11 cellular contexts compared by ENCODE assay signal in the genomic region with DNA sequence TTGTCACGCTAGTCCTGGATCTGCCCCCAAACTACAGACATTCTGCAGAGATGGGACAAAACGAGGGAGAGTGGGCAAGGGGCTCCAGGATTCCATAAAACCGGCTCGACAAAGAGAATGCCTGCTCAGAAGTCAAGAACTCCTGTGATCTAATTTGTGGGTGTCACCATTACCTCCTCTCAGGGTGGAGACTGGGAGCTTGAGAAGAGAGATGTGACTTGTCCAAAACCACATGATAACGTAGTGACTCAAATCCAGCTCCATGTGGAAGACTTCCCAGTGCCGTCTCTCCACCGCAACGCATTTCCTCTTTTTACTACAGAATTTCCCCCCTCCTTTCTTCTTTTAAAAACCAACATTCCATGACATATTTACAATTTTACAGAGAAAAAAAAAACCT. TPM values are rescaled to one million over a fixed set of nuclear protein-coding genes. Genes with fewer than 3 reads are reported as not detected.
A peak's percentile ranks its signal among the peaks of the same experiment; 100 is the strongest.
DNase-seq lines count a peak whose midpoint lies in the region; ATAC-seq, FAIRE-seq and TF ChIP-seq lines count a peak whose summit lies in the region.
"Had no signal": no experiment of that assay in that cellular context is flagged by ENCODE, and none has a peak within 500 bp of the region (broad histone marks: within the 10 kb centered on the region; RNA-seq: fewer than 3 reads in every experiment).

No MANE protein-coding gene starts in this region.

- H3K4me1 ChIP-seq in tibial nerve: peaks cover 0 to 35% (median 20%) of the 10 kb centered on the region in 4 donors
- H3K4me1 ChIP-seq: body of pancreas had no signal

- FAIRE-seq in RCC 7860 (lab: Jason Lieb, UNC): no peak
- no peak for FAIRE-seq in frontal cortex (lab: Jason Lieb, UNC)

- peaks cover 50% of the 10 kb centered on the region for H3K4me1 Mint-ChIP-seq in osteocyte (ENCODE audit: unreplicated experiment)

- peak overlapping the region; percentile 19 for H3K27ac Mint-ChIP-seq in osteocyte (ENCODE audit: unreplicated experiment)
- H3K27ac Mint-ChIP-seq: memory B cell had no signal

- H3K27me3 Mint-ChIP-seq in osteocyte (ENCODE audit: unreplicated experiment): no peaks in the 10 kb centered on the region
- H3K27me3 Mint-ChIP-seq: memory B cell had no signal

- WGBS in tibial nerve, 2 donors: 76 to 85% methylated on average over 8 of the region's 8 CpGs

- H3K9me3 ChIP-seq in tibial nerve: no peaks in the 10 kb centered on the region
- H3K9me3 ChIP-seq: body of pancreas had no signal

- ATAC-seq in HG02571 (IDR thresholded peaks at IDR 0.05; ENCODE audit: unreplicated experiment): no peak
- ATAC-seq: body of pancreas had no signal

- DNase-seq in GM04504 (ENCODE audit: low read depth) (peak; percentile 80), RCC 7860 (ENCODE audit: low spot score) (peak; percentile 14), epithelial cell of esophagus (ENCODE audit: low read depth) (peak; percentile 86), osteocyte (ENCODE audit: extremely low spot score, unreplicated experiment) (no peak), AML-193 (lab: John Stamatoyannopoulos, UW) (no peak), tibial nerve (ENCODE audit: low spot score in 2 of 2) (no peak), frontal cortex (ENCODE audit: low spot score in 2 of 2) (no peak)
- DNase-seq: stimulated activated CD4-positive, alpha-beta T cell treated with anti-CD3 and anti-CD28 coated beads, Interleukin-4, amount 100 ng/mL, for 4 hours had no signal

- no peak for TF ChIP-seq POLR2A in tibial nerve (IDR thresholded peaks at IDR 0.05)

- no peak for TF ChIP-seq EP300 in tibial nerve (IDR thresholded peaks at IDR 0.05)

- peak overlapping the region in 1 of 4 donors; percentile 16 for H3K27ac ChIP-seq in tibial nerve
- H3K27ac ChIP-seq: body of pancreas had no signal

- H3K36me3 ChIP-seq in tibial nerve: no peaks in the 10 kb centered on the region

- H3K27me3 ChIP-seq in tibial nerve: no peaks in the 10 kb centered on the region
- H3K27me3 ChIP-seq: body of pancreas had no signal

- H3K9me3 Mint-ChIP-seq in osteocyte (ENCODE audit: unreplicated experiment): no peaks in the 10 kb centered on the region
- H3K9me3 Mint-ChIP-seq: memory B cell had no signal

- no peak overlapping the region for H3K4me3 Mint-ChIP-seq in osteocyte (ENCODE audit: unreplicated experiment)
- H3K4me3 Mint-ChIP-seq: memory B cell had no signal

- no peaks in the 10 kb centered on the region for H3K36me3 Mint-ChIP-seq in osteocyte (ENCODE audit: unreplicated experiment)
- H3K36me3 Mint-ChIP-seq: memory B cell had no signal

- TF ChIP-seq CTCF in epithelial cell of esophagus (IDR thresholded peaks at IDR 0.05; ENCODE audit: insufficient read depth, low read depth, low read length, missing control alignments) (no peak), osteocyte (IDR thresholded peaks at IDR 0.05) (no peak), tibial nerve (IDR thresholded peaks at IDR 0.05) (no peak)

- no peak overlapping the region for H3K4me3 ChIP-seq in epithelial cell of esophagus (ENCODE audit: low read length)
- H3K4me3 ChIP-seq in tibial nerve: no peak overlapping the region
- H3K4me3 ChIP-seq: body of pancreas had no signal

RNA-seq across cellular contexts. Expression of a gene that starts 44.3 kb away (rescaled TPM):
- total RNA-seq in osteocyte: 6.4 and 6.5 TPM in 2 replicates
- 1 to 10 TPM; 4.2 to 7.2 (median 4.9) TPM for total RNA-seq in tibial nerve
- total RNA-seq in frontal cortex: 2.9 TPM

Comparison
In these comparisons a context has a peak if more than half of its experiments do, and no peak if none do; other contexts are left out.
1. DNase-seq: peak in GM04504 (single experiment), RCC 7860 (single experiment) and epithelial cell of esophagus (single experiment); none in osteocyte (single experiment), AML-193 (0 of 2), tibial nerve (0 of 2) and frontal cortex (0 of 2).